8 cellular contexts compared by ENCODE assay signal in genomic region chr1:51421961-51422360, GRCh38.
DNase-seq lines count a peak whose midpoint lies in the region; ATAC-seq and TF ChIP-seq lines count a peak whose summit lies in the region.

No MANE protein-coding gene starts in this region.

- intact Hi-C loops in body of pancreas (cut with DNase I) (no loop called here), aorta (cut with DNase I) (no loop called here)

- no peak overlapping the region for H3K27ac ChIP-seq in AG04450 (ENCODE audit: low read depth, low read length)
- no peak overlapping the region for H3K27ac ChIP-seq in body of pancreas
- H3K27ac ChIP-seq in aorta (ENCODE audit: low read depth in 1 of 2, low read length in 2 of 2): no peak overlapping the region

- H3K4me1 ChIP-seq in body of pancreas: no peaks in the 10 kb centered on the region
- peaks cover 0 to 6% of the 10 kb centered on the region in 2 donors for H3K4me1 ChIP-seq in aorta (ENCODE audit: control insufficient read depth in 1 of 2, insufficient read depth in 2 of 2, low read length in 2 of 2)

- no peaks in the 10 kb centered on the region for H3K27me3 ChIP-seq in AG04450 (ENCODE audit: control insufficient read depth, insufficient read depth, low read length)
- no peaks in the 10 kb centered on the region for H3K27me3 ChIP-seq in body of pancreas
- H3K27me3 ChIP-seq in aorta (ENCODE audit: control insufficient read depth in 1 of 2, insufficient read depth in 2 of 2, low read length in 1 of 2): no peaks in the 10 kb centered on the region

- CTCF ChIA-PET in AG04450 (lab: Charles Lee): interaction anchor here (1.0 kb wide), 1 partner anchor 125 kb away, joined by 3 read pairs; no protein-coding TSS in a partner anchor

- no peak for TF ChIP-seq CTCF in AG04450 (IDR thresholded peaks at IDR 0.05; ENCODE audit: low read depth, low read length)
- TF ChIP-seq CTCF in body of pancreas (IDR thresholded peaks at IDR 0.05): no peak

- POLR2A ChIA-PET in AG04450 (lab: Yijun Ruan, JAX): no interaction called here

- no peaks in the 10 kb centered on the region for H3K9me3 ChIP-seq in AG04450 (ENCODE audit: control insufficient read depth, insufficient read depth, low read length)
- H3K9me3 ChIP-seq in body of pancreas: no peaks in the 10 kb centered on the region
- H3K9me3 ChIP-seq in aorta (ENCODE audit: control insufficient read depth, low read length): no peaks in the 10 kb centered on the region

- no peak for TF ChIP-seq POLR2A in body of pancreas (IDR thresholded peaks at IDR 0.05)

- ATAC-seq in GM18867 (IDR thresholded peaks at IDR 0.05; ENCODE audit: unreplicated experiment): peak; percentile 59
- peak; percentile 67 for ATAC-seq in body of pancreas
- ATAC-seq in aorta (ENCODE audit: low FRiP score): no peak
- ATAC-seq in HG03196 (IDR thresholded peaks at IDR 0.05; ENCODE audit: unreplicated experiment): no peak

- peak; percentile 41 for DNase-seq in AG04450 (ENCODE audit: low read depth, low spot score)
- DNase-seq in NCI-H2171 treated with DMSO at 0.1 percent for 48 hours (lab: John Stamatoyannopoulos, UW): peak; percentile 77
- no peak for DNase-seq in body of pancreas
- peak; percentile 70 for DNase-seq in iPS-NIHi7 (ENCODE audit: extremely low spot score)
- no peak for DNase-seq in aorta
- no peak for DNase-seq in mucosa of gallbladder (ENCODE audit: low spot score)

- H3K36me3 ChIP-seq in body of pancreas (replicated peaks in 1 of 2; ENCODE audit: insufficient read depth in 1 of 2, low read depth in 2 of 2) (no peaks in the 10 kb centered on the region), aorta (ENCODE audit: control insufficient read depth in 1 of 2, insufficient read depth in 2 of 2, low read length in 1 of 2) (peaks cover 0 to 3% of the 10 kb centered on the region in 2 donors)

- H3K4me3 ChIP-seq in AG04450 (ENCODE audit: low read depth, low read length): peak overlapping the region; percentile 36
- no peak overlapping the region for H3K4me3 ChIP-seq in body of pancreas
- H3K4me3 ChIP-seq in aorta (ENCODE audit: low read length in 2 of 2): peak overlapping the region in 1 of 2 donors; percentile 26

Comparison
In these comparisons a context has a peak if more than half of its experiments do, and no peak if none do; other contexts are left out.
1. DNase-seq: peak in AG04450 (single experiment), NCI-H2171 treated with DMSO at 0.1 percent for 48 hours (single experiment) and iPS-NIHi7 (single experiment); none in body of pancreas (0 of 4), aorta (0 of 2) and mucosa of gallbladder (single experiment).
2. ATAC-seq: peak in GM18867 (single experiment) and body of pancreas (single experiment); none in aorta (single experiment) and HG03196 (single experiment).